Comparison of ENCODE assay signal across 11 cellular contexts in the genomic region with DNA sequence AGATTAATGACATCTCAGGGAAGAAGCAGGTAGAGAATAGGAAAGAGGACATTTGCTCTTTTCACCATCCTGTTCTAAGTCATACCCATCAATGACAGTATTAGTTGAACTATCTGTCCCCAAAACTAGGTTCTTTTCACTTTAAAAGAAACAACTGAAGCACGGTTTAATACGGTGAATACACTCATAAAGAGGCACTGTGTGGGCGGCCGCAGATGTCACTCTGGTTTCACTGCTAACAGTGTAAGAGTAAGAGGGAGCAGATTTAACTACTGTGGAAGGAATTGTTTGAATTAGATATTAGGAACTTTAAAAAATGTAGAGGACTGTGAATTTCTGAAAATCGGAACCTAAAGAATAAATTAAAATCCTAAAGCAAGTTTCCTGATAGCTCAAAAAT. TPM values are rescaled to one million over a fixed set of nuclear protein-coding genes. Genes with fewer than 3 reads are reported as not detected.
DNase-seq lines count a peak whose midpoint lies in the region; ATAC-seq and TF ChIP-seq lines count a peak whose summit lies in the region.
"Had no signal": no experiment of that assay in that cellular context is flagged by ENCODE, and none has a peak within 500 bp of the region (broad histone marks: within the 10 kb centered on the region; RNA-seq: fewer than 3 reads in every experiment).

No MANE protein-coding gene starts in this region.

- peaks cover 2% of the 10 kb centered on the region for H3K9me3 ChIP-seq in T-helper 17 cell (ENCODE audit: control insufficient read depth, low read length, poor library complexity, severe bottlenecking)

- H3K4me3 Mint-ChIP-seq in T-helper 17 cell (no peak overlapping the region), osteocyte (ENCODE audit: unreplicated experiment) (no peak overlapping the region)

- ATAC-seq in GM18499 (IDR thresholded peaks at IDR 0.05; ENCODE audit: insufficient read depth, unreplicated experiment) (peak; percentile 78), GM21526 (IDR thresholded peaks at IDR 0.05; ENCODE audit: low FRiP score, unreplicated experiment) (peak; percentile 98), T-helper 17 cell (no peak)

- peaks cover 5% of the 10 kb centered on the region for H3K36me3 Mint-ChIP-seq in T-helper 17 cell (ENCODE audit: low read depth)
- H3K36me3 Mint-ChIP-seq in osteocyte (ENCODE audit: unreplicated experiment): peaks cover 35% of the 10 kb centered on the region

- no peak overlapping the region for H3K27ac Mint-ChIP-seq in T-helper 17 cell
- H3K27ac Mint-ChIP-seq in osteocyte (ENCODE audit: unreplicated experiment): no peak overlapping the region

- H3K4me1 Mint-ChIP-seq in T-helper 17 cell: no peaks in the 10 kb centered on the region
- peaks cover 8% of the 10 kb centered on the region for H3K4me1 Mint-ChIP-seq in osteocyte (ENCODE audit: unreplicated experiment)

- DNase-seq in LHCN-M2 (ENCODE audit: low read depth): peak; percentile 8
- DNase-seq in stimulated activated CD4-positive, alpha-beta T cell treated with anti-CD3 and anti-CD28 coated beads, Interleukin-12 subunit alpha, Interleukin-12 subunit beta, amount 100 ng/mL, for 4 hours: peak; percentile 24
- no peak for DNase-seq in T-helper 17 cell
- DNase-seq in NCI-H1417 (lab: John Stamatoyannopoulos, UW): no peak
- DNase-seq in osteocyte (ENCODE audit: extremely low spot score, unreplicated experiment): no peak
- no peak for DNase-seq in NCI-H69 (lab: John Stamatoyannopoulos, UW)
- DNase-seq: Calu3; NK-92 treated with Interleukin-12 subunit alpha and Interleukin-12 subunit beta, amount 100 ng/mL, for 24 hours had no signal

- H3K27me3 Mint-ChIP-seq in T-helper 17 cell: no peaks in the 10 kb centered on the region
- H3K27me3 Mint-ChIP-seq in osteocyte (ENCODE audit: unreplicated experiment): peaks cover 3% of the 10 kb centered on the region

- no peak for TF ChIP-seq CTCF in osteocyte (IDR thresholded peaks at IDR 0.05)

- H3K9me3 Mint-ChIP-seq in osteocyte (ENCODE audit: unreplicated experiment): no peaks in the 10 kb centered on the region

RNA-seq across cellular contexts. Expression of gene VSIG10L2, which starts 49.5 kb away (rescaled TPM):
- total RNA-seq in LHCN-M2 (2014; rRNA removed): not detected in 2 replicates
- not detected for polyA plus RNA-seq in LHCN-M2 (2012)
- total RNA-seq in T-helper 17 cell: not detected
- not detected in 2 replicates for total RNA-seq in osteocyte
- total RNA-seq: Calu3, glomerular endothelial cell had no signal

Comparison
In these comparisons a context has a peak if more than half of its experiments do, and no peak if none do; other contexts are left out.
1. DNase-seq: peak in LHCN-M2 (single experiment) and stimulated activated CD4-positive, alpha-beta T cell treated with anti-CD3 and anti-CD28 coated beads, Interleukin-12 subunit alpha, Interleukin-12 subunit beta, amount 100 ng/mL, for 4 hours (single experiment); none in T-helper 17 cell (0 of 3), NCI-H1417 (0 of 3), osteocyte (single experiment) and NCI-H69 (single experiment).